9 cellular contexts compared by ENCODE assay signal in the genomic region with DNA sequence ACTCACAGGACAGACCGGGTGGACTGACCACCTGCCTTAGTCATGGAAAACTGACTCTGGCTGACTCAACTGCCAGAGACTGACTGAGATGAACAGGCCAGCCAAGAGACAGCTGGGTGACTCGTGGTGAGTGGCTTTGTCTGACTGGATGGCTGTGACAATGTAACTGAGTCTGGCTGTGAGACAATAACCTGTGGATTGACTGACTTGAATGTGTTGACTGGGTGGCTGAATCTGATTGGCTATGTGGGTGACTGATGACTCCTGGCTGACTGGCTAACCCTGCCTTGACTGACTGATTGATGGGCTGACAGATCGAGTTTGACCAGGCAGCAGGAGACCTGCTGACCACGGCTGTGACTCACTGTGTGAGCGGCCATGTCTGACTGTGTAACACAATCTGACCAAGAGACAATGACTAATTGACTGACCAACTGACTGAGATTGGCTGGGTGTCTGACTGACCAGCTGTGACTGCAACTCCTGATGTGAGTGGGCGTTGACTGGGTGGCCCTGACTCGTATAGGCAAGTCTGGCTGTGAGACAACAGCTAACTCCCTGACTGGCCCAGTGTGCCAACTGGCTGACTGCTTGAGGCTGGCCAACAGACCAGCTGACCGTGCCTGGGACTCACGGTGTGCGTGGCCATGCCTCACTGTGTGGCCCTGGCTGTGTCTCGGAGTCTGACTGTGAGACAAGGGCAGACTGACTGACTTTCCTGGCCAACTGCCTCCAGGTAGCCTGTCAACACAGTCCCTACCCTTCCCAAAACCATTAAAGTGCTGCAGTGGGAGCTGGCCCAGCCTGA.
A peak's percentile ranks its signal among the peaks of the same experiment; 100 is the strongest.
DNase-seq lines count a peak whose midpoint lies in the region; ATAC-seq and TF ChIP-seq lines count a peak whose summit lies in the region.
"Had no signal": no experiment of that assay in that cellular context is flagged by ENCODE, and none has a peak within 500 bp of the region (broad histone marks: within the 10 kb centered on the region; RNA-seq: fewer than 3 reads in every experiment).

No MANE protein-coding gene starts in this region.

- no peaks in the 10 kb centered on the region for H3K27me3 Mint-ChIP-seq in CD4-positive, alpha-beta T cell
- no peaks in the 10 kb centered on the region for H3K27me3 Mint-ChIP-seq in T-cell

- H3K27me3 ChIP-seq in BLaER1 treated with 17β-estradiol and CSF1 and Interleukin-3, amounts not matched to agents 10 nM and 100 nM, result no peaks in the 10 kb centered on the region
- no peaks in the 10 kb centered on the region for H3K27me3 ChIP-seq in right cardiac atrium (ENCODE audit: control insufficient read depth, insufficient read depth)
- no peaks in the 10 kb centered on the region for H3K27me3 ChIP-seq in CD4-positive, alpha-beta T cell (ENCODE audit: control insufficient read depth, insufficient read depth, low read length)
- H3K27me3 ChIP-seq: heart left ventricle had no signal

- no peaks in the 10 kb centered on the region; a peak in 1 of 22 replicates for H4K20me1 ChIP-seq in BLaER1 treated with 17β-estradiol and CSF1 and Interleukin-3, amounts not matched to agents 10 nM and 100 nM

- no peak for TF ChIP-seq CTCF in CD4-positive, alpha-beta T cell (IDR thresholded peaks at IDR 0.05)

- peak overlapping the region; percentile 8 to 74 (median 38); a peak in 17 of 22 replicates for H3K4me2 ChIP-seq in BLaER1 treated with 17β-estradiol and CSF1 and Interleukin-3, amounts not matched to agents 10 nM and 100 nM

- H3K36me3 ChIP-seq in BLaER1 treated with 17β-estradiol and CSF1 and Interleukin-3, amounts not matched to agents 10 nM and 100 nM, result no peaks in the 10 kb centered on the region
- H3K36me3 ChIP-seq: heart left ventricle had no signal

- WGBS in right cardiac atrium, result 77% methylated on average over 11 of the region's 11 CpGs

- peak overlapping the region in 8 of 11 experiments; percentile 25 to 79 (median 29); a peak in 11 of 22 replicates for H3K27ac ChIP-seq in BLaER1 treated with 17β-estradiol and CSF1 and Interleukin-3, amounts not matched to agents 10 nM and 100 nM
- H3K27ac ChIP-seq in right cardiac atrium (ENCODE audit: low read length), result no peak overlapping the region
- H3K27ac ChIP-seq in CD4-positive, alpha-beta T cell (ENCODE audit: low read depth, low read length), result no peak overlapping the region
- H3K27ac ChIP-seq: heart left ventricle had no signal

- H3K4me3 ChIP-seq in BLaER1 treated with 17β-estradiol and CSF1 and Interleukin-3, amounts not matched to agents 10 nM and 100 nM, result no peak overlapping the region
- H3K4me3 ChIP-seq in right cardiac atrium (ENCODE audit: low read length), result no peak overlapping the region
- H3K4me3 ChIP-seq: heart left ventricle had no signal

- intact Hi-C loops in right cardiac atrium (cut with DNase I), result no loop called here
- intact Hi-C loops in CD4-positive, alpha-beta T cell (cut with DNase I, micrococcal nuclease), result no loop called here

- DNase-seq in activated CD8-positive, alpha-beta memory T cell treated with anti-CD3 and anti-CD28 coated beads, Interleukin-2, amount 50 U/mL, for 48 hours, result peak; percentile 68
- DNase-seq in right cardiac atrium (peak in 2 of 3 donors; percentile 56 to 61), T-cell (no peak)
- peak; percentile 52 to 70 for DNase-seq in stimulated activated CD4-positive, alpha-beta T cell treated with anti-CD3 and anti-CD28 coated beads, Interleukin-4, amount 100 ng/mL, for 48 hours (ENCODE audit: low read depth in 2 of 2)
- DNase-seq in CD4-positive, alpha-beta T cell, result no peak

- CTCF ChIA-PET in CD4-positive, alpha-beta T cell (lab: Charles Lee), result no interaction called here
- CTCF ChIA-PET in T-cell (lab: Charles Lee), result interaction anchor here in 1 of 2 donors (0.6 kb wide), 1 partner anchor 655 kb away, joined by 7 read pairs; no protein-coding TSS in a partner anchor

- no peak overlapping the region for H3K4me3 Mint-ChIP-seq in CD4-positive, alpha-beta T cell
- H3K4me3 Mint-ChIP-seq in T-cell, result no peak overlapping the region

- no peak overlapping the region for H3K27ac Mint-ChIP-seq in CD4-positive, alpha-beta T cell
- H3K27ac Mint-ChIP-seq in T-cell, result no peak overlapping the region

- H3K9ac ChIP-seq in BLaER1 treated with 17β-estradiol and CSF1 and Interleukin-3, amounts not matched to agents 10 nM and 100 nM, result peak overlapping the region in 2 of 11 experiments; percentile 42 to 46; a peak in 3 of 22 replicates

- ATAC-seq in HG03354 (IDR thresholded peaks at IDR 0.05; ENCODE audit: poor library complexity, severe bottlenecking, unreplicated experiment), result peak; percentile 36
- ATAC-seq in right cardiac atrium, result peak; percentile 14 to 37
- no peak for ATAC-seq in CD4-positive, alpha-beta T cell (ENCODE audit: poor library complexity)
- no peak for ATAC-seq in GM21737 (IDR thresholded peaks at IDR 0.05; ENCODE audit: unreplicated experiment)
- no peak for ATAC-seq in T-cell (replicated peaks in 1 of 4)

- POLR2A ChIA-PET in CD4-positive, alpha-beta T cell (lab: Charles Lee), result interaction anchor here (0.5 kb wide), 1 partner anchor 1006 kb away, joined by 4 read pairs; no protein-coding TSS in a partner anchor
- POLR2A ChIA-PET in T-cell (lab: Charles Lee), result no interaction called here

- H3K36me3 Mint-ChIP-seq in CD4-positive, alpha-beta T cell (ENCODE audit: low read depth), result no peaks in the 10 kb centered on the region
- H3K36me3 Mint-ChIP-seq in T-cell, result no peaks in the 10 kb centered on the region

- H3K9me3 ChIP-seq in BLaER1 treated with 17β-estradiol and CSF1 and Interleukin-3, amounts not matched to agents 10 nM and 100 nM (replicated peaks in 1 of 11), result no peaks in the 10 kb centered on the region
- H3K9me3 ChIP-seq in right cardiac atrium (ENCODE audit: control insufficient read depth, low read length), result no peaks in the 10 kb centered on the region
- no peaks in the 10 kb centered on the region for H3K9me3 ChIP-seq in CD4-positive, alpha-beta T cell (ENCODE audit: control insufficient read depth, low read length)
- H3K9me3 ChIP-seq: heart left ventricle had no signal

- H3K9me3 Mint-ChIP-seq in CD4-positive, alpha-beta T cell, result no peaks in the 10 kb centered on the region
- H3K9me3 Mint-ChIP-seq in T-cell, result no peaks in the 10 kb centered on the region

- peaks cover 18% of the 10 kb centered on the region for H3K4me1 Mint-ChIP-seq in CD4-positive, alpha-beta T cell (ENCODE audit: low read depth)
- H3K4me1 Mint-ChIP-seq in T-cell, result peaks cover 16 to 20% (median 19%) of the 10 kb centered on the region in 3 donors

- H3K4me1 ChIP-seq in BLaER1 treated with 17β-estradiol and CSF1 and Interleukin-3, amounts not matched to agents 10 nM and 100 nM, result peaks cover 29 to 61% (median 47%) of the 10 kb centered on the region in 10 experiments
- peaks cover 12% of the 10 kb centered on the region for H3K4me1 ChIP-seq in right cardiac atrium (ENCODE audit: control insufficient read depth, insufficient read depth, low read length)

Comparison
In these comparisons a context has a peak if more than half of its experiments do, and no peak if none do; other contexts are left out.
1. H3K27ac ChIP-seq: peak in BLaER1 treated with 17β-estradiol and CSF1 and Interleukin-3, amounts not matched to agents 10 nM and 100 nM (8 of 11); none in right cardiac atrium (single experiment) and CD4-positive, alpha-beta T cell (single experiment).
2. ATAC-seq: peak in HG03354 (single experiment) and right cardiac atrium (2 of 2); none in CD4-positive, alpha-beta T cell (single experiment), GM21737 (single experiment) and T-cell (0 of 4).
3. DNase-seq: peak in activated CD8-positive, alpha-beta memory T cell treated with anti-CD3 and anti-CD28 coated beads, Interleukin-2, amount 50 U/mL, for 48 hours (single experiment), right cardiac atrium (2 of 3) and stimulated activated CD4-positive, alpha-beta T cell treated with anti-CD3 and anti-CD28 coated beads, Interleukin-4, amount 100 ng/mL, for 48 hours (2 of 2); none in CD4-positive, alpha-beta T cell (0 of 10) and T-cell (0 of 34).